ENCODE assay signal across 8 cellular contexts in the genomic region with DNA sequence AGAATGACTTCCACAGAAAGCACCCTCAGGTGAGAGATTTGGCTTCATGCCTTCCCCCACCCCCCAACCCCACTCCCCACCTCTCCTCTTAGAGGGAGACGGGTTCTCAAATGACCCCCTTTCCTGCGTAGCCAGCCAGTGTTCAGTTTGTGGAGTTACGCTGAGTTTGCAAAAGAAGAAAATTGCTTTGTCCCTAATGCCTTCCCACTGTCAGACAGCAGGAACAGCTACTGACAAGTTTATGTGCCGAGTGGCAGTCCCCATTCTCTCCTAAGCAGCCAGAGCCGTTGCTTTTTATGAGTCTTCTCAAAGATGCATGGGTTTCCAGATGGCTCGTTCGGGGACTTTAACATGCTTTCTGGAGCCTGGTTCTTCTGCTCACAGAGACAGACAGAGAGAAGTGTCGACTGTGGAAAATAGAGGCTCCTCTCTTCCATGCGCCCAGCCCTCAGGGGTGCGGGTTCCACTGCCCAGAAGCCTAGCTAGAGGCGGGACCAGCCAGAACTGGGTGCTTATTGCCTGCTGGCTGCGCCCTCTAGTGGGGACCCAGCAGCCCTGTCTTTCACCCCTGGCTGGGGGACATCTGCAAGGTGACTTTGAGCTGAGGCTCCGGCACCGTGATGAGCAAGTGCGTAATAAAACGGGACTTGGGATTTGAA.
DNase-seq lines count a peak whose midpoint lies in the region; ATAC-seq and TF ChIP-seq lines count a peak whose summit lies in the region.

No MANE protein-coding gene starts in this region.

- H3K4me1 Mint-ChIP-seq in activated CD4-positive, alpha-beta T cell treated with anti-CD3 and anti-CD28 coated beads for 36 hours = peaks cover 17% of the 10 kb centered on the region
- peaks cover 5% of the 10 kb centered on the region for H3K4me1 Mint-ChIP-seq in chondrocyte (ENCODE audit: low read depth)

- H3K4me3 Mint-ChIP-seq in activated CD4-positive, alpha-beta T cell treated with anti-CD3 and anti-CD28 coated beads for 36 hours = no peak overlapping the region
- H3K4me3 Mint-ChIP-seq in chondrocyte (ENCODE audit: unreplicated experiment) = no peak overlapping the region

- POLR2A ChIA-PET in activated CD4-positive, alpha-beta T cell treated with anti-CD3 and anti-CD28 coated beads for 36 hours (lab: Charles Lee) = interaction anchor here (1.3 kb wide), 1 partner anchor 428 kb away, joined by 3 read pairs; no protein-coding TSS in a partner anchor

- no peaks in the 10 kb centered on the region for H3K27me3 Mint-ChIP-seq in activated CD4-positive, alpha-beta T cell treated with anti-CD3 and anti-CD28 coated beads for 36 hours
- H3K27me3 Mint-ChIP-seq in chondrocyte (ENCODE audit: low read depth) = no peaks in the 10 kb centered on the region

- peak; percentile 99 for TF ChIP-seq CTCF in chondrocyte (IDR thresholded peaks at IDR 0.05)

- DNase-seq in EH (ENCODE audit: low read depth) (peak; percentile 81), NCI-H446 treated with DMSO at 0.1 percent for 48 hours (lab: John Stamatoyannopoulos, UW) (peak; percentile 40), chondrocyte (ENCODE audit: low spot score) (no peak), left kidney (ENCODE audit: low read depth, low spot score) (peak; percentile 91)
- DNase-seq in activated CD4-positive, alpha-beta T cell treated with anti-CD3 and anti-CD28 coated beads for 36 hours = peak; percentile 85
- peak; percentile 60 to 64 for DNase-seq in stimulated activated CD4-positive, alpha-beta T cell treated with anti-CD3 and anti-CD28 coated beads, Interleukin-4, amount 100 ng/mL, for 4 hours

- peak; percentile 61 for ATAC-seq in HG02852 (IDR thresholded peaks at IDR 0.05; ENCODE audit: unreplicated experiment)
- ATAC-seq in activated CD4-positive, alpha-beta T cell treated with anti-CD3 and anti-CD28 coated beads for 36 hours = peak; percentile 83
- no peak for ATAC-seq in GM18870 (IDR thresholded peaks at IDR 0.05; ENCODE audit: unreplicated experiment)

- H3K9me3 Mint-ChIP-seq in activated CD4-positive, alpha-beta T cell treated with anti-CD3 and anti-CD28 coated beads for 36 hours (ENCODE audit: low read depth) = no peaks in the 10 kb centered on the region
- H3K9me3 Mint-ChIP-seq in chondrocyte (ENCODE audit: low read depth) = no peaks in the 10 kb centered on the region

- H3K36me3 Mint-ChIP-seq in activated CD4-positive, alpha-beta T cell treated with anti-CD3 and anti-CD28 coated beads for 36 hours (ENCODE audit: low read depth) = peaks cover 2% of the 10 kb centered on the region
- no peaks in the 10 kb centered on the region for H3K36me3 Mint-ChIP-seq in chondrocyte (ENCODE audit: low read depth)

- intact Hi-C loops in activated CD4-positive, alpha-beta T cell treated with anti-CD3 and anti-CD28 coated beads for 36 hours (cut with DNase I, micrococcal nuclease) = loop anchor here (1.0 to 10.0 kb wide), 8 partner anchors 67 to 540 kb away; no protein-coding TSS in a partner anchor

- CTCF ChIA-PET in activated CD4-positive, alpha-beta T cell treated with anti-CD3 and anti-CD28 coated beads for 36 hours (lab: Charles Lee) = interaction anchor here (0.6 to 3.8 kb wide), 42 partner anchors 9 to 1153 kb away, joined by 3 to 56 read pairs (median 4); no protein-coding TSS in a partner anchor

- peak overlapping the region; percentile 4 for H3K27ac Mint-ChIP-seq in activated CD4-positive, alpha-beta T cell treated with anti-CD3 and anti-CD28 coated beads for 36 hours
- no peak overlapping the region for H3K27ac Mint-ChIP-seq in chondrocyte (ENCODE audit: unreplicated experiment)
